In the genomic region with DNA sequence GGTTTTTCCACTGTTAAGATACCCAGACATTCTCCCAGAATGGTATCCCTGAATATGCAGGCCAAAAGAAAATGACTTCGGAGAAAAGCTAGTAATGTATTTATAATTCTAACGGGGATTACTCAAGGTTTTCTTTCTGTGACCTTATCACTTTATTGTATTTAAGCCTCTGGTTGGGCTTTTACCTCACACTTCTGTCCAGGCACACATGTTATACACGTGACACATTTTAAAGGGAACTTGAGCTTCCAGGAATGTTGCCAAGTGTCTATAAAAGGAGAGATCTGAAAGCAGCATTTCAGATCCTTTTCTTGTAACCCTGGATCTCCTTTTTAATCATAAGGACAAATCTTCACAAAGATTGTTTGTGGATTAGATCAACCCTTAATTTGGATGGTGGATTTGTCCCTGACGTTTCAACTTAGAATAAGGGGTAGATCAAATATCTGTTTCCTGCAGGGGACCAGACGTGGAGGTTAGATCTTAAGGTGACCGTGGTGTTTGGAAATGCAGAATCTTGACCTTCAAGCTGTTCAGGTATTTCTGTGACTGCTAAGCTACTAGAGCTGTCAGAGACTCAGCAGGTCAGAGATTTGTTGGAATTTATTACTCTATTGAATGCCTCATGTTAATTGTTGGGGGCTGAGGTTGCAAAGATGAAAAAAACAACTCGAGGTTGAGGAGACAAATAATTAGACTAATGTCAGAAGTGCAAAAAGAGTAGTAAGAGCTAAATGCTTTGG, we compare ENCODE assay signal across 8 cellular contexts.
DNase-seq lines count a peak whose midpoint lies in the region; ATAC-seq and TF ChIP-seq lines count a peak whose summit lies in the region.

No MANE protein-coding gene starts in this region.

- H3K4me1 ChIP-seq in iPS-20b (ENCODE audit: insufficient read depth, low read length), result peaks cover 25% of the 10 kb centered on the region

- peaks cover 49% of the 10 kb centered on the region for H3K4me1 Mint-ChIP-seq in activated naive CD8-positive, alpha-beta T cell (ENCODE audit: low read depth)
- H3K4me1 Mint-ChIP-seq in stimulated activated naive CD8-positive, alpha-beta T cell treated with anti-CD3 and anti-CD28 coated beads, Interleukin-15, amount 100 ng/mL, for 72 hours, result peaks cover 49% of the 10 kb centered on the region

- no peaks in the 10 kb centered on the region for H3K27me3 ChIP-seq in iPS-20b (ENCODE audit: insufficient read depth, low read length)

- H3K9me3 ChIP-seq in iPS-20b (ENCODE audit: insufficient read depth, low read depth, low read length), result no peaks in the 10 kb centered on the region

- peaks cover 5% of the 10 kb centered on the region; the same call in 1 of the 2 replicates for H3K36me3 ChIP-seq in iPS-20b (ENCODE audit: insufficient read depth, low read depth, low read length)

- H3K9me3 Mint-ChIP-seq in activated naive CD8-positive, alpha-beta T cell (ENCODE audit: low read depth), result no peaks in the 10 kb centered on the region
- no peaks in the 10 kb centered on the region for H3K9me3 Mint-ChIP-seq in stimulated activated naive CD8-positive, alpha-beta T cell treated with anti-CD3 and anti-CD28 coated beads, Interleukin-15, amount 100 ng/mL, for 72 hours

- DNase-seq in COR-L47 (lab: John Stamatoyannopoulos, UW), result peak; percentile 12
- peak; percentile 92 for DNase-seq in LNCaP clone FGC (ENCODE audit: low read depth)
- no peak for DNase-seq in stimulated activated naive CD8-positive, alpha-beta T cell treated with anti-CD3 and anti-CD28 coated beads, Interleukin-15, amount 100 ng/mL, for 72 hours
- DNase-seq in NCI-H510A treated with DMSO at 0.1 percent for 48 hours (lab: John Stamatoyannopoulos, UW), result no peak

- H3K27ac ChIP-seq in iPS-20b (ENCODE audit: low read length), result no peak overlapping the region

- H3K4me3 Mint-ChIP-seq in activated naive CD8-positive, alpha-beta T cell, result peak overlapping the region; percentile 98
- peak overlapping the region; percentile 95 to 98 for H3K4me3 Mint-ChIP-seq in stimulated activated naive CD8-positive, alpha-beta T cell treated with anti-CD3 and anti-CD28 coated beads, Interleukin-15, amount 100 ng/mL, for 72 hours

- H3K27ac Mint-ChIP-seq in activated naive CD8-positive, alpha-beta T cell, result peak overlapping the region; percentile 16
- H3K27ac Mint-ChIP-seq in stimulated activated naive CD8-positive, alpha-beta T cell treated with anti-CD3 and anti-CD28 coated beads, Interleukin-15, amount 100 ng/mL, for 72 hours, result no peak overlapping the region

- H3K4me3 ChIP-seq in LNCaP clone FGC (ENCODE audit: low read depth, low read length) (peak overlapping the region; percentile 95), iPS-20b (ENCODE audit: low read length) (peak overlapping the region; percentile 79)

- peak overlapping the region; percentile 94 for H3K9ac ChIP-seq in iPS-20b (ENCODE audit: low read depth, low read length)

- peaks cover 3% of the 10 kb centered on the region for H3K36me3 Mint-ChIP-seq in activated naive CD8-positive, alpha-beta T cell

- no peak for TF ChIP-seq CTCF in LNCaP clone FGC (IDR thresholded peaks at IDR 0.05; ENCODE audit: control insufficient read depth, extremely low read depth, insufficient read depth)

- H3K27me3 Mint-ChIP-seq in activated naive CD8-positive, alpha-beta T cell, result no peaks in the 10 kb centered on the region
- no peaks in the 10 kb centered on the region for H3K27me3 Mint-ChIP-seq in stimulated activated naive CD8-positive, alpha-beta T cell treated with anti-CD3 and anti-CD28 coated beads, Interleukin-15, amount 100 ng/mL, for 72 hours

- ATAC-seq in stimulated activated naive CD8-positive, alpha-beta T cell treated with anti-CD3 and anti-CD28 coated beads, Interleukin-15, amount 100 ng/mL, for 72 hours, result no peak
- ATAC-seq in HG03097 (IDR thresholded peaks at IDR 0.05; ENCODE audit: low FRiP score, unreplicated experiment) (no peak), HG02852 (IDR thresholded peaks at IDR 0.05; ENCODE audit: unreplicated experiment) (no peak)

Comparison
In these comparisons a context has a peak if more than half of its experiments do, and no peak if none do; other contexts are left out.
1. DNase-seq: peak in COR-L47 (single experiment) and LNCaP clone FGC (single experiment); none in stimulated activated naive CD8-positive, alpha-beta T cell treated with anti-CD3 and anti-CD28 coated beads, Interleukin-15, amount 100 ng/mL, for 72 hours (0 of 2) and NCI-H510A treated with DMSO at 0.1 percent for 48 hours (single experiment).